Comparison of ENCODE assay signal across 7 cellular contexts in the genomic region with DNA sequence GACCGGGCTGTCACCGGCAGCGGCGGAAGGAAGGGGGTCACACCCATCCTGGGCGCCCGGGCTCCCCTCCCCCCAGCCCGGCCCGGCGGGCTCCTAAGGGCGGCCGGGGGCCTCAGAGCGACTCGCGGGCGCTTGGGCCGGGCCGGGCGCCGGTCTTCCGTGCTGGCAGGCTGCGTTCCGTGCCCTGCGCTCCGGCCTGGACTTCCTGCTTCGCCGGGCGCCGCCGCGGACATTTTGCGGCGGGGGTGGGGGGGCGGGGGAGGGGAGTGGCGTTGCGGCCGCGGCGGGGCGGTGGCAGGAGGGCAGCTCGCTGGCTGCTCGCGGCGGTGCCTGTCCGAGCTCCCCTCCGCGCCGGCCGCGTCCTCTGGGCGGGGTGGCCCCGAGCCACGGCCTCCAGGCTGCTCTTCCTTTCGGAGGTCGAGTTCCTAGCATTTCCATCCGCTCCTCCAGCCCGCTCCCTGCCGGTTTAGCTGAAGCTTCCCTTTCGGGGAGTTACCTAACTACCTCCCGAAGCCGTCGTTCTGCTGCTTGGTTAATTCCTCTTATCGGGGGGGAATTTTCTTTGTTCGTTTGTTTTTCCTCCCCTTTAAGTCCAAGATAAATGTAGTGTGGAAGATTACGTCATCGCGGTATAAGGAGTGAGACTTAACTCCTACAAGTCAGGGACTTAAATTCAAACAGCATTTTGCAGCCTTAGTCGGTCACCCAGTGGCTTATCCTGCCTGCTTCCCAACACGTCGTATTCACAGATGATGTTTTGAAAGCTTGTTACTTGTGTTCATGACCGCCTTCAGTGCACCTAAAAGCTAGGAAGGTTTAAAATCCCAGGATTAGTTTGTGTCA.
A peak's percentile ranks its signal among the peaks of the same experiment; 100 is the strongest.
DNase-seq lines count a peak whose midpoint lies in the region; ATAC-seq and TF ChIP-seq lines count a peak whose summit lies in the region.

No MANE protein-coding gene starts in this region.

- peak; percentile 75 for DNase-seq in GM13977 (ENCODE audit: low spot score)
- peak; percentile 32 to 45 for DNase-seq in NCI-H1930 (lab: John Stamatoyannopoulos, UW)
- DNase-seq in stimulated activated CD4-positive, alpha-beta T cell treated with anti-CD3 and anti-CD28 coated beads, Interleukin-15, amount 100 ng/mL, for 24 hours = peak; percentile 49

- H3K27ac ChIP-seq in cingulate gyrus (ENCODE audit: low read depth, low read length) = peak overlapping the region; percentile 87
- peak overlapping the region; percentile 96 for H3K27ac ChIP-seq in layer of hippocampus (ENCODE audit: low read depth, low read length)

- no peak for TF ChIP-seq CTCF in GM13977 (IDR thresholded peaks at IDR 0.05; ENCODE audit: extremely low read depth, insufficient read depth, missing control alignments)

- peak; percentile 43 for ATAC-seq in HG02798 (IDR thresholded peaks at IDR 0.05; ENCODE audit: poor library complexity, unreplicated experiment)
- peak; percentile 15 to 22 for ATAC-seq in activated CD4-positive, CD25-positive, alpha-beta regulatory T cell treated with anti-CD3 and anti-CD28 coated beads, Interleukin-2, amount 50 U/mL, for 24 hours

- in situ Hi-C loops in GM13977 (cut with MboI; ENCODE audit: low pct_unique_long_range_greater_than_20kb, low sequenced_read_pairs, unreplicated experiment) = no loop called here

- H3K27me3 ChIP-seq in layer of hippocampus (ENCODE audit: control insufficient read depth, insufficient read depth, low read length) = no peaks in the 10 kb centered on the region

Comparison
In these comparisons a context has a peak if more than half of its experiments do, and no peak if none do; other contexts are left out.
1. Peak in every context shown above with its lines: DNase-seq, ATAC-seq and H3K27ac ChIP-seq.